8 cellular contexts compared by ENCODE assay signal in the genomic region with DNA sequence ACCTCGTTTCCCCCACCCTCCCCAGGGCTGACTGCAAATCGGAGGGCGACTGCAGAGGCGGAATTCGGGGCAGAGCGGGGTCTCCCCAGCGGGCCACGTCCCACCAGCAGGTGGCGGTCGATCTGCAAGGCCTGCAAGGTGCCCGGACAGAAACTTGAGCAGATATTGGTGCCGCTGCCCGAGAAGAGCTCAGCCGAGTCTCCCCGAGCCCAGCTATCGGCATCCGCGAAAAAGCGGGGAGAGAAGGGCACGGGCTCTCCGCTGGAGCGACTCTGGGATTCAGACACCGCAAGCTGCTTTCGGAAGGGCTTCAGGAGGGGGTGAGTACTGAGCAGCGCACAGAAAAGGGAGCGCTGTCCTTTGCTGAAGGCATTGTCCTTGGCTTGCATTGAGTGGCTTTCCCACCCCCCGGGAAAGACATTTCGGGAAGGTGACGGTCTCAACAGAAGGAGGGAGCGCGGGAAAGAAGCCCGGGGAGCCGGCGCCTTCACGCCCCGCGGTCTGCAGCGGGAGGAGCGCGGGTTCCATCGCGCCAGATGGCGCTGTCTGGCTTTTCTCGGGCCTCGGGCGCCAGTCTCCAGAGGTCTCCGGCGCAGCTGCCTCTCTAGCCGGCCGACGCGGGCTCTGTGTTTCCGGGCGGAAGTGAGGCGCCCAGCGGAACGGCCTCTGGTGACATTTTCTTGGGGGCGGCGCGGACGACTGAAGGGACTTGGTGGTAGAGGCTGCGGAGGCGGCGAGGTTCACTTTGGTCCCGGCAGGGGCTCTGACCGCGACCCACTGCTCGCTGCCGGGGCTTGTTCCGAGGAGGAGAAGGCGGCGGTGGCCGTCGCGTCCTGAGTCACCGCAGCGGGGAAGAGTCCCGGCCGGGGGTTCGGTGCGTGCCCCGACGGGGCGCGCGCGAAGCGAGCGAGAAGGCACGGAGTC.
DNase-seq lines count a peak whose midpoint lies in the region; ATAC-seq, FAIRE-seq and TF ChIP-seq lines count a peak whose summit lies in the region.

No MANE protein-coding gene starts in this region.

- H2AFZ ChIP-seq in endothelial cell of umbilical vein (ENCODE audit: low read depth, low read length), result peak overlapping the region; percentile 96

- dilution Hi-C loops in endothelial cell of umbilical vein (cut with MboI; ENCODE audit: extremely low pct_ligation_motif_present, low sequenced_read_pairs), result no loop called here

- no peaks in the 10 kb centered on the region for H3K9me1 ChIP-seq in endothelial cell of umbilical vein (replicated peaks; ENCODE audit: control insufficient read depth, extremely low read depth, insufficient read depth, low read length)

- H3K9ac ChIP-seq in HUES6 (ENCODE audit: low read length), result peak overlapping the region; percentile 88
- peak overlapping the region; percentile 93 for H3K9ac ChIP-seq in NT2/D1 (ENCODE audit: insufficient read length, low read depth)
- peak overlapping the region; percentile 84 for H3K9ac ChIP-seq in endothelial cell of umbilical vein (replicated peaks; ENCODE audit: extremely low read depth, insufficient read depth, low read length)

- H3K27ac ChIP-seq in HUES6 (ENCODE audit: low read depth, low read length) (peak overlapping the region; percentile 91), endothelial cell of umbilical vein (ENCODE audit: insufficient read depth, low read depth, low read length) (peak overlapping the region; percentile 78)

- peak; percentile 81 for DNase-seq in DMS 273 treated with DMSO at 0.1 percent for 48 hours (lab: John Stamatoyannopoulos, UW)
- DNase-seq in NT2/D1 (ENCODE audit: low read depth, low spot score), result peak; percentile 82
- DNase-seq in activated CD8-positive, alpha-beta memory T cell treated with anti-CD3 and anti-CD28 coated beads, Interleukin-2, amount 50 U/mL, for 4 hours, result peak; percentile 95
- DNase-seq in endothelial cell of umbilical vein (ENCODE audit: low read depth, low spot score), result peak; percentile 90
- DNase-seq in midbrain (lab: John Stamatoyannopoulos, UW), result peak; percentile 95
- DNase-seq in stimulated activated CD8-positive, alpha-beta memory T cell treated with anti-CD3 and anti-CD28 coated beads, Interleukin-15, amount 100 ng/mL, for 48 hours (ENCODE audit: low read depth in 2 of 2), result peak; percentile 90 to 93

- H3K4me1 ChIP-seq in HUES6 (ENCODE audit: control insufficient read depth, insufficient read depth, low read length) (peaks cover 8% of the 10 kb centered on the region; the same call in 1 of the 2 replicates), NT2/D1 (ENCODE audit: insufficient read depth, insufficient read length) (peaks cover 5% of the 10 kb centered on the region), endothelial cell of umbilical vein (ENCODE audit: control insufficient read depth, extremely low read depth, insufficient read depth, low read length) (peaks cover 15% of the 10 kb centered on the region)

- peak; percentile 85 for FAIRE-seq in endothelial cell of umbilical vein (lab: Jason Lieb, UNC)

- H3K9me3 ChIP-seq in HUES6 (ENCODE audit: control insufficient read depth, insufficient read depth, low read depth, low read length) (no peaks in the 10 kb centered on the region), NT2/D1 (ENCODE audit: insufficient read depth, low read length) (no peaks in the 10 kb centered on the region), endothelial cell of umbilical vein (replicated peaks; ENCODE audit: control insufficient read depth, insufficient read depth, low read length) (no peaks in the 10 kb centered on the region)

- H3K4me2 ChIP-seq in endothelial cell of umbilical vein (ENCODE audit: insufficient read depth, low read length), result peak overlapping the region; percentile 84

- CTCF ChIA-PET in endothelial cell of umbilical vein (lab: Charles Lee), result interaction anchor here (0.6 to 5.2 kb wide), 65 partner anchors 9 to 1583 kb away, joined by 3 to 212 read pairs (median 5); partner anchors contain the start of genes HAUS1, KATNAL2, LOXHD1 and PIAS2

- H3K27me3 ChIP-seq in HUES6 (ENCODE audit: control insufficient read depth, insufficient read depth, low read length), result no peaks in the 10 kb centered on the region
- H3K27me3 ChIP-seq in NT2/D1 (ENCODE audit: insufficient read depth, insufficient read length), result no peaks in the 10 kb centered on the region
- H3K27me3 ChIP-seq in endothelial cell of umbilical vein (ENCODE audit: control insufficient read depth in 2 of 2, insufficient read depth in 2 of 2, low read length in 2 of 2), result no peaks in the 10 kb centered on the region

- peak overlapping the region; percentile 87 for H3K4me3 ChIP-seq in HUES6 (ENCODE audit: low read depth, low read length)
- peak overlapping the region; percentile 84 for H3K4me3 ChIP-seq in NT2/D1 (ENCODE audit: insufficient read length, low read depth)
- peak overlapping the region; percentile 76 to 89 (median 84) for H3K4me3 ChIP-seq in endothelial cell of umbilical vein (replicated peaks in 1 of 3; ENCODE audit: insufficient read depth in 1 of 3, low read depth in 1 of 3, low read length in 3 of 3)

- POLR2A ChIA-PET in endothelial cell of umbilical vein (lab: Charles Lee), result interaction anchor here (1.2 to 1.4 kb wide), 2 partner anchors 77 to 484 kb away, joined by 4 to 7 read pairs; no protein-coding TSS in a partner anchor

- H3K36me3 ChIP-seq in HUES6 (ENCODE audit: control insufficient read depth, insufficient read depth, low read length) (no peaks in the 10 kb centered on the region), NT2/D1 (ENCODE audit: insufficient read depth, insufficient read length, low read length) (peaks cover 4% of the 10 kb centered on the region), endothelial cell of umbilical vein (ENCODE audit: control insufficient read depth in 2 of 2, extremely low read depth in 1 of 2, insufficient read depth in 2 of 2, low read length in 2 of 2) (no peaks in the 10 kb centered on the region)

- no TSS peak for BruUV-seq in endothelial cell of umbilical vein (replicated peaks; lab: Mats Ljungman, UMichigan)

- peaks cover 3% of the 10 kb centered on the region for H4K20me1 ChIP-seq in endothelial cell of umbilical vein (replicated peaks; ENCODE audit: control insufficient read depth, extremely low read depth, insufficient read depth, low read length)

- TF ChIP-seq CTCF in endothelial cell of umbilical vein (IDR thresholded peaks at IDR 0.05; ENCODE audit: extremely low read depth in 1 of 2, insufficient read depth in 1 of 2, low read depth in 1 of 2, low read length in 2 of 2), result peak; percentile 84 to 97

- intact Hi-C loops in endothelial cell of umbilical vein (cut with micrococcal nuclease), result loop anchor here (1.0 to 2.0 kb wide), 6 partner anchors 25 to 485 kb away; no protein-coding TSS in a partner anchor

- peak; percentile 75 for TF ChIP-seq POLR2A in endothelial cell of umbilical vein (IDR thresholded peaks at IDR 0.05; ENCODE audit: low read depth, low read length)

- peaks cover 47% of the 10 kb centered on the region for H3K79me2 ChIP-seq in endothelial cell of umbilical vein (ENCODE audit: control insufficient read depth, insufficient read depth, low read length)

- ATAC-seq in GM21447 (IDR thresholded peaks at IDR 0.05; ENCODE audit: unreplicated experiment), result peak; percentile 82

TF ChIP-seq in endothelial cell of umbilical vein, 7 proteins besides CTCF, POLR2A, EP300 and RAD21:
- TF ChIP-seq FOS (IDR thresholded peaks at IDR 0.05; ENCODE audit: borderline replicate concordance, insufficient read depth, low read length) (no peak), POLR2AphosphoS5 (IDR thresholded peaks at IDR 0.05; ENCODE audit: insufficient read depth, low read depth, low read length) (peak; percentile 67)

Comparison
In these comparisons a context has a peak if more than half of its experiments do, and no peak if none do; other contexts are left out.
1. Peak in every context shown above with its lines: DNase-seq, ATAC-seq, H3K4me3 ChIP-seq and H3K27ac ChIP-seq.